Comparison of ENCODE assay signal across 21 cellular contexts in the genomic region with DNA sequence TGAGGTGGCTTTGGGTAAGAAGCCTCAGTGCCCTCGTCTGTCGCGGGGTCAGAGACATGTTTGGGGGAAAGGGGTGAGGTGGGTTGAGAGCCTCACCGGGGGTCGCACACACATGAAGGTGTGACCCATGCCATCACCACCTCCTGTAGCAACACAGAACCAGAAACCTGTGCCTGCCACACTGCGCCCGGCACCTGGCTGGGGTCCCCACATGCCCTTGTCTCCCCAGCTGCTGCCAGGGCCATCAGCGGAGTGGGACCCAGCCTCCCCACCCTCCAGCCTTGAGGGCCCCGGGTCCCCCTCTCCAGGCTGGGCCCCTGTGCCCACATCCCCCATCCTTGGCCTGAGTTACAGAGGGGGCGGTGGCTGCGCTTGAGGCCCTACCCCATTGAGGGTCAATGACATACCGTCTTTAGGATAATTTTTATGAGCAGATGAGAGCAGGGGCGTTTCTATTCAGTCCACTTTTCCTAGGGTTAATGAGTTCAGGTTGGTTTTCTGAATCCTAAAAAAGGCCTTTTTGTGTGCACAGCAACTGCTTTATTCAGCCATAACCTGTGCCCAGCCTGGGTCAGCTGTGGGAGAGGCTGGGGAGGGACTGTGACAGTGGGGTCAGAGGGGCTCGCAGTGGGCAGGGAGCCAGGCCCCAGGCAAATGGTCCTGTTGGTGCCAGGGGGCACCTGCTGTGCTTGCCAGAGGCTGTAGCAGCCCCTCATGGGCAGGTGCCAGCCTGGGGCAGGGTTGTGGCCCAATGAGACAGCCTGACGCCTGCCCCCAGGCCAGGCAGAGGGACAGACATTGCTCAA. TPM values are rescaled to one million over a fixed set of nuclear protein-coding genes. Genes with fewer than 3 reads are reported as not detected.
DNase-seq lines count a peak whose midpoint lies in the region; ATAC-seq and FAIRE-seq lines count a peak whose summit lies in the region.
"Had no signal": no experiment of that assay in that cellular context is flagged by ENCODE, and none has a peak within 500 bp of the region (broad histone marks: within the 10 kb centered on the region; RNA-seq: fewer than 3 reads in every experiment).

No MANE protein-coding gene starts in this region.

- no peak overlapping the region for H2BK12ac ChIP-seq in mesenchymal stem cell (ENCODE audit: low read length in 2 of 2)

- intact Hi-C loops in posterior vena cava (cut with DNase I): no loop called here

- no peak overlapping the region for H2BK15ac ChIP-seq in mesenchymal stem cell (ENCODE audit: low read depth, poor library complexity, severe bottlenecking)

- H3K9ac ChIP-seq in mesenchymal stem cell (ENCODE audit: low read length): no peak overlapping the region
- H3K9ac ChIP-seq: GM23248 had no signal

- no peak overlapping the region for H3K4me2 ChIP-seq in mesenchymal stem cell (ENCODE audit: low read length, poor library complexity, severe bottlenecking)

- H3K4me1 ChIP-seq in mesenchymal stem cell (ENCODE audit: control insufficient read depth, insufficient read depth, low read depth, low read length): peaks cover 3% of the 10 kb centered on the region

- no peak overlapping the region for H3K27ac ChIP-seq in mesenchymal stem cell (ENCODE audit: low read length, poor library complexity, severe bottlenecking)
- H3K27ac ChIP-seq: GM23248 had no signal

- no peak overlapping the region for H3K23ac ChIP-seq in mesenchymal stem cell (ENCODE audit: low read length in 2 of 2)

- no peak overlapping the region for H3K4me3 ChIP-seq in mesenchymal stem cell (ENCODE audit: insufficient read depth in 1 of 2, low read depth in 1 of 2, low read length in 2 of 2)
- H3K4me3 ChIP-seq: GM23248 had no signal

- H3K4me3 Mint-ChIP-seq in T-helper 17 cell: no peak overlapping the region
- H3K4me3 Mint-ChIP-seq: CD4-positive, alpha-beta memory T cell had no signal

- no peak for DNase-seq in HTR-8/SVneo (ENCODE audit: insufficient read length, low spot score)
- DNase-seq in T-helper 17 cell: no peak
- DNase-seq in mesenchymal stem cell: no peak
- DNase-seq in posterior vena cava (ENCODE audit: low spot score): peak; percentile 47
- DNase-seq in COR-L47 (lab: John Stamatoyannopoulos, UW): no peak
- DNase-seq: C1 segment of cervical spinal cord; CD4-positive, alpha-beta memory T cell; DMS153; DND-41; GM23248; H7 had no signal

- H2BK120ac ChIP-seq in mesenchymal stem cell (ENCODE audit: low read depth, low read length): no peak overlapping the region

- H2BK5ac ChIP-seq in mesenchymal stem cell (ENCODE audit: low read depth, low read length, poor library complexity, severe bottlenecking): no peak overlapping the region

- peaks cover 0 to 11% of the 10 kb centered on the region in 2 experiments for H3K27me3 ChIP-seq in mesenchymal stem cell (ENCODE audit: control insufficient read depth in 1 of 2, insufficient read depth in 1 of 2, low read length in 2 of 2)

- ATAC-seq in T-helper 17 cell: no peak
- ATAC-seq in GM18511 (IDR thresholded peaks at IDR 0.05; ENCODE audit: unreplicated experiment): no peak
- ATAC-seq in HG03025 (IDR thresholded peaks at IDR 0.05; ENCODE audit: low FRiP score, unreplicated experiment): no peak
- no peak for ATAC-seq in HG02759 (IDR thresholded peaks at IDR 0.05; ENCODE audit: unreplicated experiment)
- ATAC-seq: HCT116 had no signal

- H3K4me1 Mint-ChIP-seq in T-helper 17 cell: peaks cover 3% of the 10 kb centered on the region
- H3K4me1 Mint-ChIP-seq: CD4-positive, alpha-beta memory T cell had no signal

- no peak overlapping the region for H2AFZ ChIP-seq in mesenchymal stem cell (ENCODE audit: low read depth, low read length)
- H2AFZ ChIP-seq: GM23248 had no signal

- H3K9me3 ChIP-seq in T-helper 17 cell (ENCODE audit: control insufficient read depth, low read length, poor library complexity, severe bottlenecking) (no peaks in the 10 kb centered on the region), mesenchymal stem cell (ENCODE audit: control insufficient read depth, low read length) (no peaks in the 10 kb centered on the region)
- H3K9me3 ChIP-seq: Caco-2 had no signal

- H2AK5ac ChIP-seq in mesenchymal stem cell (ENCODE audit: low read length, severe bottlenecking): no peak overlapping the region

- peak overlapping the region; percentile 16 for H3K27ac Mint-ChIP-seq in T-helper 17 cell
- H3K27ac Mint-ChIP-seq: CD4-positive, alpha-beta memory T cell had no signal

- no peaks in the 10 kb centered on the region for H3K79me1 ChIP-seq in mesenchymal stem cell (replicated peaks; ENCODE audit: low read length, poor library complexity, severe bottlenecking)

- H3K27me3 Mint-ChIP-seq in T-helper 17 cell: peaks cover 8% of the 10 kb centered on the region

- H3K14ac ChIP-seq in mesenchymal stem cell (ENCODE audit: low read length in 2 of 2): no peak overlapping the region

- no peak overlapping the region for H3K18ac ChIP-seq in mesenchymal stem cell (ENCODE audit: low read depth in 1 of 2, low read length in 2 of 2)

- 88% methylated on average over 11 of the region's 15 CpGs for WGBS in mesenchymal stem cell

- H4K91ac ChIP-seq in mesenchymal stem cell (ENCODE audit: low read length): no peak overlapping the region

- H3K36me3 Mint-ChIP-seq in T-helper 17 cell (ENCODE audit: low read depth): no peaks in the 10 kb centered on the region
- H3K36me3 Mint-ChIP-seq: CD4-positive, alpha-beta memory T cell had no signal

- H4K8ac ChIP-seq in mesenchymal stem cell (ENCODE audit: low read length): peak overlapping the region; percentile 21

- FAIRE-seq in HTR-8/SVneo (lab: Jason Lieb, UNC): peak; percentile 92
- FAIRE-seq: G401.6, GM12892, GM19239, H1 had no signal

- peaks cover 0 to 3% of the 10 kb centered on the region in 2 experiments for H3K36me3 ChIP-seq in mesenchymal stem cell (ENCODE audit: control insufficient read depth in 1 of 2, insufficient read depth in 2 of 2, low read depth in 1 of 2, low read length in 2 of 2)

- H3K4ac ChIP-seq in mesenchymal stem cell (ENCODE audit: low read depth in 1 of 2, low read length in 2 of 2): no peak overlapping the region

RNA-seq across cellular contexts. Expression of gene APCDD1L, which starts 19.4 kb away (rescaled TPM):
- total RNA-seq in T-helper 17 cell: not detected
- 0.17 TPM for polyA plus RNA-seq in mesenchymal stem cell (2013, experiment 1 of 2)
- 0.16 TPM for polyA plus RNA-seq in mesenchymal stem cell (2013, experiment 2 of 2)
- total RNA-seq in posterior vena cava: 1 to 10 TPM in 1 of 2 donors, under 1 TPM in 1; 0.88 to 1.5 TPM
- total RNA-seq: A673; Caco-2; CD4-positive, alpha-beta memory T cell had no signal
